17 cellular contexts compared by ENCODE assay signal in the genomic region with DNA sequence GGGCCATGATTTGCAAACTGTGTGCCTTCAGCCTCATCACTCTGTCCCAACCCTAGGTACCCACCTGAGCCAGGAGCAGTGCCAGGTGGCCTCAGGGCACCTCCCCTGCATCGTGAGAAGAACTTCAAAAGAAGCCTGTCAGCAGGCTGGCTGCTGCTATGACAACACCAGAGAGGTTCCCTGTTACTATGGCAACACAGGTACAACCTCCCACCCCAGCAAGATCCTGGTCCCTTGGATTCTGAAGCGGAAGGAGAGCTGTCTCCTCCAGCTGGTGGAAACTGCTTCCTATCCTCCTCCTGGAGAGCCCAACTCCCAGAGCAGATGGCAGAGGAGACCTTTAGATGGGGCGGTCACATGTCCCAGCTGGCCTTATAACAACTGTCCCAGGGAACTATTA. TPM values are rescaled to one million over a fixed set of nuclear protein-coding genes. Genes with fewer than 3 reads are reported as not detected.
DNase-seq lines count a peak whose midpoint lies in the region; ATAC-seq and TF ChIP-seq lines count a peak whose summit lies in the region.
"Had no signal": no experiment of that assay in that cellular context is flagged by ENCODE, and none has a peak within 500 bp of the region (broad histone marks: within the 10 kb centered on the region; RNA-seq: fewer than 3 reads in every experiment).

No MANE protein-coding gene starts in this region.

- H3K79me2 ChIP-seq in HCT116 (ENCODE audit: insufficient read depth, low read length): no peaks in the 10 kb centered on the region
- no peaks in the 10 kb centered on the region for H3K79me2 ChIP-seq in mesendoderm (ENCODE audit: control insufficient read depth, insufficient read depth, low read length)

- no peaks in the 10 kb centered on the region for H4K20me1 ChIP-seq in HCT116 (ENCODE audit: insufficient read depth)

- WGBS in mesendoderm (ENCODE audit: extremely low coverage, insufficient coverage, low lambda C conversion rate): no CpG with 5 or more reads among the region's 3 CpGs

- CTCF ChIA-PET in HCT116 (lab: Charles Lee) (interaction anchor here (1.0 kb wide), 1 partner anchor 17 kb away, joined by 3 read pairs; no protein-coding TSS in a partner anchor), RWPE1 (lab: Yijun Ruan, JAX) (interaction anchor here (1.0 to 1.2 kb wide), 2 partner anchors 29 to 39 kb away, joined by 3 read pairs; no protein-coding TSS in a partner anchor), Caco-2 (lab: Charles Lee) (no interaction called here)

- H3K27me3 ChIP-seq in HCT116 (ENCODE audit: insufficient read depth, low read length) (no peaks in the 10 kb centered on the region), mesendoderm (ENCODE audit: insufficient read depth, low read length, poor library complexity) (no peaks in the 10 kb centered on the region), Caco-2 (replicated peaks; ENCODE audit: control insufficient read depth, insufficient read depth, low read length) (no peaks in the 10 kb centered on the region)

- H3K9ac ChIP-seq in HCT116 (ENCODE audit: low read length) (no peak overlapping the region), mesendoderm (ENCODE audit: low read length) (no peak overlapping the region)

- POLR2A ChIA-PET in HCT116 (lab: Charles Lee) (no interaction called here), RWPE1 (lab: Yijun Ruan, JAX; ENCODE audit: low non-redundant PET) (no interaction called here), Caco-2 (lab: Charles Lee) (no interaction called here)

- no peak overlapping the region for H3K56ac ChIP-seq in mesendoderm (ENCODE audit: low read length)

- H2BK15ac ChIP-seq in mesendoderm (replicated peaks; ENCODE audit: low read depth): no peak overlapping the region

- H3K18ac ChIP-seq in mesendoderm (ENCODE audit: low read length): no peak overlapping the region

- no peaks in the 10 kb centered on the region for H3K27me3 Mint-ChIP-seq in Caco-2 (ENCODE audit: insufficient read depth, unreplicated experiment)
- H3K27me3 Mint-ChIP-seq: CD4-positive, CD25-positive, alpha-beta regulatory T cell had no signal

- H3K27ac ChIP-seq in HCT116 (ENCODE audit: low read depth, low read length) (no peak overlapping the region), mesendoderm (ENCODE audit: low read depth, low read length) (no peak overlapping the region), RWPE1 (no peak overlapping the region)
- H3K27ac ChIP-seq: skin epidermis, thoracic aorta had no signal

- RAD21 ChIA-PET in HCT116 (lab: Charles Lee; ENCODE audit: low non-redundant PET in 1 of 2, low total read pairs in 2 of 2, uncharacterized antibody in 2 of 2, unreplicated experiment in 2 of 2): no interaction called here

- no peak overlapping the region for H2BK5ac ChIP-seq in mesendoderm (ENCODE audit: low read length)

- no peak overlapping the region for H3K27ac Mint-ChIP-seq in Caco-2 (ENCODE audit: unreplicated experiment)

- no peaks in the 10 kb centered on the region for H3K36me3 ChIP-seq in HCT116 (ENCODE audit: control insufficient read depth in 1 of 2, insufficient read depth in 2 of 2, low read length in 2 of 2)
- no peaks in the 10 kb centered on the region for H3K36me3 ChIP-seq in mesendoderm (ENCODE audit: control insufficient read depth, insufficient read depth, low read length)
- H3K36me3 ChIP-seq in Caco-2 (ENCODE audit: control insufficient read depth, insufficient read depth, low read length): no peaks in the 10 kb centered on the region
- H3K36me3 ChIP-seq: thoracic aorta had no signal

- TF ChIP-seq POLR2A in HCT116 (IDR thresholded peaks at IDR 0.05; ENCODE audit: borderline replicate concordance, extremely low read depth, insufficient read depth, insufficient read length): no peak

- H2AK5ac ChIP-seq in mesendoderm (ENCODE audit: low read length): no peak overlapping the region

- H3K23ac ChIP-seq in mesendoderm (ENCODE audit: low read length): no peak overlapping the region

- H3K4me1 ChIP-seq in HCT116 (ENCODE audit: control insufficient read depth in 1 of 2, insufficient read depth in 2 of 2, low read length in 2 of 2) (peaks cover 0 to 4% of the 10 kb centered on the region in 2 experiments; a peak in 2 of 4 replicates), mesendoderm (ENCODE audit: control insufficient read depth, low read depth, low read length) (no peaks in the 10 kb centered on the region), Caco-2 (no peaks in the 10 kb centered on the region)

- H3K9me3 Mint-ChIP-seq in Caco-2 (ENCODE audit: unreplicated experiment): no peaks in the 10 kb centered on the region
- H3K9me3 Mint-ChIP-seq: neural crest cell had no signal

- no peak for TF ChIP-seq RAD21 in HCT116 (IDR thresholded peaks at IDR 0.05; ENCODE audit: low read depth)

- no peak for ATAC-seq in HCT116

- no peak overlapping the region for H3K4ac ChIP-seq in mesendoderm (ENCODE audit: low read depth, low read length)

- no peaks in the 10 kb centered on the region for H3K9me3 ChIP-seq in HCT116 (ENCODE audit: control insufficient read depth in 1 of 2, insufficient read depth in 1 of 2, low read depth in 1 of 2, low read length in 2 of 2)
- H3K9me3 ChIP-seq in Caco-2: no peaks in the 10 kb centered on the region
- H3K9me3 ChIP-seq: thoracic aorta had no signal

- no peak overlapping the region for H3K4me2 ChIP-seq in HCT116 (ENCODE audit: low read length)
- H3K4me2 ChIP-seq in mesendoderm (ENCODE audit: low read length): no peak overlapping the region

- intact Hi-C loops in HCT116 (cut with micrococcal nuclease) (no loop called here), Caco-2 (cut with micrococcal nuclease; ENCODE audit: unreplicated experiment) (no loop called here)

- TF ChIP-seq CTCF in HCT116 (IDR thresholded peaks at IDR 0.05 in 2 of 3, conservative IDR thresholded peaks at IDR 0.05 in 1 of 3; ENCODE audit: borderline replicate concordance in 1 of 3, insufficient read depth in 1 of 3, low read depth in 2 of 3, low read length in 2 of 3) (no peak), RWPE1 (conservative IDR thresholded peaks at IDR 0.05; ENCODE audit: low read depth) (no peak), Caco-2 (IDR thresholded peaks at IDR 0.05; ENCODE audit: insufficient read depth in 1 of 2, low read depth in 1 of 2, low read length in 1 of 2, severe bottlenecking in 1 of 2, unreplicated experiment in 1 of 2) (no peak)

- BruUV-seq in HCT116 (replicated peaks; lab: Mats Ljungman, UMichigan) (no TSS peak), Caco-2 (replicated peaks; lab: Mats Ljungman, UMichigan) (no TSS peak)

- H3K79me1 ChIP-seq in mesendoderm (ENCODE audit: low read length): no peaks in the 10 kb centered on the region

- no peak overlapping the region for H4K8ac ChIP-seq in mesendoderm (ENCODE audit: low read depth, low read length)

- H4K5ac ChIP-seq in mesendoderm (ENCODE audit: low read length): no peak overlapping the region

- H3K4me3 ChIP-seq in HCT116 (replicated peaks in 1 of 2; ENCODE audit: low read depth in 1 of 2, low read length in 2 of 2) (no peak overlapping the region), mesendoderm (ENCODE audit: low read length) (no peak overlapping the region), Caco-2 (ENCODE audit: low read depth, low read length) (no peak overlapping the region)
- H3K4me3 ChIP-seq: skin epidermis, thoracic aorta had no signal

- H3K4me3 Mint-ChIP-seq in Caco-2 (ENCODE audit: unreplicated experiment): no peak overlapping the region
- H3K4me3 Mint-ChIP-seq: CD4-positive, CD25-positive, alpha-beta regulatory T cell; neural crest cell had no signal

- H2BK120ac ChIP-seq in mesendoderm (ENCODE audit: low read depth, low read length): no peak overlapping the region

- no peaks in the 10 kb centered on the region for H3K9me2 ChIP-seq in HCT116 (ENCODE audit: insufficient read depth)

- DNase-seq in DMS53 (lab: John Stamatoyannopoulos, UW): peak; percentile 99
- DNase-seq in HCT116 (ENCODE audit: low read depth, low spot score): no peak
- DNase-seq in NCI-H524 treated with DMSO at 0.1 percent for 48 hours (lab: John Stamatoyannopoulos, UW): peak; percentile 43
- peak; percentile 74 for DNase-seq in mesendoderm
- no peak for DNase-seq in OCI-M2 (lab: John Stamatoyannopoulos, UW; ENCODE audit: unreplicated experiment)
- DNase-seq in RWPE1 (ENCODE audit: low spot score): no peak
- DNase-seq in NCI-H1436 (lab: John Stamatoyannopoulos, UW): no peak
- DNase-seq in Caco-2: no peak
- DNase-seq: activated naive CD4-positive, alpha-beta T cell treated with Interleukin-2 at 50 U/mL for 16 hours; CD4-positive, CD25-positive, alpha-beta regulatory T cell; NCI-H1436 treated with DMSO at 0.1 percent for 48 hours; T-helper 9 cell had no signal

- H3K36me3 Mint-ChIP-seq in Caco-2 (ENCODE audit: insufficient read depth, unreplicated experiment): no peaks in the 10 kb centered on the region
- H3K36me3 Mint-ChIP-seq: CD4-positive, CD25-positive, alpha-beta regulatory T cell had no signal

- H2AFZ ChIP-seq in HCT116 (ENCODE audit: low read depth, low read length, poor library complexity, severe bottlenecking): no peak overlapping the region

- peaks cover 7% of the 10 kb centered on the region for H3K4me1 Mint-ChIP-seq in Caco-2 (ENCODE audit: low read depth, unreplicated experiment)
- H3K4me1 Mint-ChIP-seq: neural crest cell had no signal

TF ChIP-seq in HCT116, 20 proteins besides CTCF, POLR2A, EP300 and RAD21:
- TF ChIP-seq TCF7L2 (IDR thresholded peaks at IDR 0.05; ENCODE audit: borderline replicate concordance, extremely low read depth, insufficient read depth, insufficient read length): peak; percentile 16
- TF ChIP-seq, protein P1, sequence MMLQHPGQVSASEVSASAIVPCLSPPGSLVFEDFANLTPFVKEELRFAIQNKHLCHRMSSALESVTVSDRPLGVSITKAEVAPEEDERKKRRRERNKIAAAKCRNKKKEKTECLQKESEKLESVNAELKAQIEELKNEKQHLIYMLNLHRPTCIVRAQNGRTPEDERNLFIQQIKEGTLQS (IDR thresholded peaks at IDR 0.05): no peak

RNA-seq across cellular contexts. Expression of a gene that starts 2.9 kb away (rescaled TPM):
- total RNA-seq in HCT116 (2021; ENCODE audit: unreplicated experiment) (not detected), Caco-2 (2022) (not detected in 2 replicates)
- 0.30 TPM in 1 of 2 replicates, not detected in the other for polyA plus RNA-seq in HCT116 (2012)
- polyA plus RNA-seq in mesendoderm (2013, experiment 1 of 2): not detected
- not detected for polyA plus RNA-seq in mesendoderm (2013, experiment 2 of 2)
- total RNA-seq: CD4-positive, CD25-positive, alpha-beta regulatory T cell; endothelial cell of umbilical vein; neural crest cell; thoracic aorta had no signal
- polyA plus RNA-seq: CD4-positive, CD25-positive, alpha-beta regulatory T cell; endothelial cell of umbilical vein had no signal

RNA-seq across cellular contexts. Expression of a gene that starts 14.5 kb away (rescaled TPM):
- total RNA-seq in HCT116 (2021; ENCODE audit: unreplicated experiment): 0.12 TPM
- polyA plus RNA-seq in HCT116 (2012): 0.16 and 0.22 TPM in 2 replicates
- 0.06 TPM for polyA plus RNA-seq in mesendoderm (2013, experiment 1 of 2)
- 0.07 TPM for polyA plus RNA-seq in mesendoderm (2013, experiment 2 of 2)
- 0.09 and 0.19 TPM in 2 replicates for total RNA-seq in Caco-2 (2022)
- total RNA-seq: RPMI7951 had no signal
- polyA plus RNA-seq: endothelial cell of umbilical vein had no signal

RNA-seq across cellular contexts. Expression of a gene that starts 28.4 kb away (rescaled TPM):
- 69.6 TPM for total RNA-seq in HCT116 (2021; ENCODE audit: unreplicated experiment)
- 29.0 and 39.8 TPM in 2 replicates for polyA plus RNA-seq in HCT116 (2012)
- 89.3 TPM for polyA plus RNA-seq in mesendoderm (2013, experiment 1 of 2)
- 91.6 TPM for polyA plus RNA-seq in mesendoderm (2013, experiment 2 of 2)
- 55.9 and 63.8 TPM in 2 replicates for total RNA-seq in Caco-2 (2022)

RNA-seq across cellular contexts. Expression of a gene that starts 36.1 kb away (rescaled TPM):
- total RNA-seq in HCT116 (2021; ENCODE audit: unreplicated experiment) (156 TPM), Caco-2 (2022) (180 and 183 TPM in 2 replicates)
- 138 and 147 TPM in 2 replicates for polyA plus RNA-seq in HCT116 (2012)
- 124 TPM for polyA plus RNA-seq in mesendoderm (2013, experiment 1 of 2)
- polyA plus RNA-seq in mesendoderm (2013, experiment 2 of 2): 124 TPM

RNA-seq across cellular contexts. Expression of a gene that starts 43.7 kb away (rescaled TPM):
- total RNA-seq in HCT116 (2021; ENCODE audit: unreplicated experiment) (44.4 TPM), Caco-2 (2022) (82.3 and 91.9 TPM in 2 replicates)
- 32.1 and 37.7 TPM in 2 replicates for polyA plus RNA-seq in HCT116 (2012)
- 47.0 TPM for polyA plus RNA-seq in mesendoderm (2013, experiment 1 of 2)
- 48.0 TPM for polyA plus RNA-seq in mesendoderm (2013, experiment 2 of 2)

Comparison
In these comparisons a context has a peak if more than half of its experiments do, and no peak if none do; other contexts are left out.
1. DNase-seq: peak in DMS53 (single experiment), NCI-H524 treated with DMSO at 0.1 percent for 48 hours (single experiment) and mesendoderm (single experiment); none in HCT116 (single experiment), OCI-M2 (single experiment), RWPE1 (single experiment), NCI-H1436 (single experiment) and Caco-2 (0 of 2).